ENCODE assay signal across 12 cellular contexts in genomic region chr2:95388878-95389255, GRCh38. TPM values are rescaled to one million over a fixed set of nuclear protein-coding genes. Genes with fewer than 3 reads are reported as not detected.
DNase-seq lines count a peak whose midpoint lies in the region; ATAC-seq and TF ChIP-seq lines count a peak whose summit lies in the region.
"Had no signal": no experiment of that assay in that cellular context is flagged by ENCODE, and none has a peak within 500 bp of the region (broad histone marks: within the 10 kb centered on the region; RNA-seq: fewer than 3 reads in every experiment).

No MANE protein-coding gene starts in this region.

- H2BK5ac ChIP-seq in H9 (ENCODE audit: insufficient read length, low read length), result no peak overlapping the region

- WGBS in H9 (ENCODE audit: extremely low coverage, insufficient read length, low lambda C conversion rate), result no CpG with 5 or more reads among the region's 16 CpGs

- no peaks in the 10 kb centered on the region for H3K36me3 Mint-ChIP-seq in H9 (ENCODE audit: insufficient read depth in 1 of 3, low read depth in 3 of 3)

- H3K4ac ChIP-seq in H9 (ENCODE audit: low read depth, low read length), result no peak overlapping the region

- no peak overlapping the region for H4K91ac ChIP-seq in H9 (ENCODE audit: insufficient read length, low read depth, low read length)

- peaks cover 33% of the 10 kb centered on the region for H3K27me3 Mint-ChIP-seq in H9 (ENCODE audit: low read depth)

- intact Hi-C loops in Panc1 (cut with micrococcal nuclease; ENCODE audit: unreplicated experiment), result no loop called here

- no peak overlapping the region for H3K27ac Mint-ChIP-seq in H9

- no peak overlapping the region for H2AK5ac ChIP-seq in H9 (ENCODE audit: insufficient read length, low read length)

- POLR2A ChIA-PET in Panc1 (lab: Charles Lee), result no interaction called here

- no peaks in the 10 kb centered on the region for H3K9me3 Mint-ChIP-seq in H9

- peaks cover 2 to 6% of the 10 kb centered on the region in 2 experiments; a peak in 2 of 4 replicates for H3K4me1 Mint-ChIP-seq in H9

- H2BK120ac ChIP-seq in H9 (ENCODE audit: low read depth, low read length, poor library complexity, severe bottlenecking), result no peak overlapping the region

- BruUV-seq in Panc1 (replicated peaks; lab: Mats Ljungman, UMichigan), result no TSS peak

- H3K4me2 ChIP-seq in H9 (ENCODE audit: insufficient read depth, insufficient read length, low read length), result no peak overlapping the region

- no peaks in the 10 kb centered on the region for H3K79me1 ChIP-seq in H9 (ENCODE audit: insufficient read depth, low read depth, low read length, poor library complexity, severe bottlenecking)

- no peak overlapping the region for H3K56ac ChIP-seq in H9 (ENCODE audit: insufficient read length, low read depth, low read length)

- in situ Hi-C loops in GM13977 (cut with MboI; ENCODE audit: low pct_unique_long_range_greater_than_20kb, low sequenced_read_pairs, unreplicated experiment), result no loop called here
- in situ Hi-C loops in Panc1 (cut with HindIII; ENCODE audit: low pct_unique_long_range_greater_than_20kb, low sequenced_read_pairs), result no loop called here

- H3K4me1 ChIP-seq in H9 (ENCODE audit: insufficient read depth, low read length) (no peaks in the 10 kb centered on the region), Panc1 (ENCODE audit: control insufficient read depth, insufficient read depth, low read length) (no peaks in the 10 kb centered on the region), foreskin keratinocyte (no peaks in the 10 kb centered on the region)
- H3K4me1 ChIP-seq: adrenal gland, BE2C, SJCRH30 had no signal

- no peak overlapping the region for H2BK20ac ChIP-seq in H9 (ENCODE audit: low read depth, low read length, poor library complexity, severe bottlenecking)

- no peak overlapping the region for H4K5ac ChIP-seq in H9 (ENCODE audit: insufficient read length, low read depth, low read length)

- H3K23ac ChIP-seq in H9 (ENCODE audit: insufficient read length, low read depth, low read length), result no peak overlapping the region

- peak; percentile 59 for ATAC-seq in Panc1
- peak; percentile 9 for ATAC-seq in foreskin keratinocyte

- DNase-seq in GM13977 (ENCODE audit: low spot score) (no peak), H9 (no peak), Panc1 (ENCODE audit: low read depth, low spot score) (no peak), foreskin keratinocyte (no peak), SHP77 treated with DMSO at 0.1 percent for 48 hours (lab: John Stamatoyannopoulos, UW) (no peak), WERI-Rb-1 (no peak), DMS114 treated with DMSO at 0.1 percent for 48 hours (lab: John Stamatoyannopoulos, UW; ENCODE audit: unreplicated experiment) (no peak), iPS-NIHi11 (ENCODE audit: low spot score) (no peak)
- DNase-seq: cerebellar nuclear complex had no signal

- H3K9ac ChIP-seq in H9 (ENCODE audit: extremely low read depth, insufficient read length, low read length), result no peak overlapping the region

- peak overlapping the region in 1 of 2 experiments; percentile 14; a peak in 1 of 4 replicates for H3K4me3 ChIP-seq in Panc1 (ENCODE audit: low read depth in 2 of 2, low read length in 2 of 2)
- H3K4me3 ChIP-seq in WERI-Rb-1 (ENCODE audit: low read depth, low read length), result no peak overlapping the region
- H3K4me3 ChIP-seq: adrenal gland, SJCRH30 had no signal

- H2AFZ ChIP-seq in H9 (ENCODE audit: low read length), result no peak overlapping the region

- TF ChIP-seq CTCF in GM13977 (IDR thresholded peaks at IDR 0.05; ENCODE audit: extremely low read depth, insufficient read depth, missing control alignments) (peak; percentile 6), H9 (conservative IDR thresholded peaks at IDR 0.05) (no peak), Panc1 (IDR thresholded peaks at IDR 0.05) (no peak), foreskin keratinocyte (conservative IDR thresholded peaks at IDR 0.05) (no peak), WERI-Rb-1 (IDR thresholded peaks at IDR 0.05; ENCODE audit: low read depth, low read length) (no peak)

- H3K4me3 Mint-ChIP-seq in H9, result no peak overlapping the region

- no peak overlapping the region for H2BK12ac ChIP-seq in H9 (ENCODE audit: insufficient read length, low read depth, low read length)

- no peaks in the 10 kb centered on the region for H3K36me3 ChIP-seq in Panc1 (ENCODE audit: control insufficient read depth, insufficient read depth, low read length)
- H3K36me3 ChIP-seq in WERI-Rb-1, result no peaks in the 10 kb centered on the region
- H3K36me3 ChIP-seq: adrenal gland, BE2C, SJCRH30 had no signal

- H3K14ac ChIP-seq in H9 (ENCODE audit: insufficient read depth, low read length), result peak overlapping the region; percentile 66; the same call in 1 of the 2 replicates

- no peak overlapping the region for H3K18ac ChIP-seq in H9 (ENCODE audit: insufficient read length, low read depth, low read length)

- CTCF ChIA-PET in Panc1 (lab: Charles Lee), result interaction anchor here (0.6 to 1.5 kb wide), 5 partner anchors 12 to 398 kb away, joined by 3 to 4 read pairs (median 3); no protein-coding TSS in a partner anchor

- H3K79me2 ChIP-seq in H9 (ENCODE audit: insufficient read depth, low read length), result no peaks in the 10 kb centered on the region

- H3K27ac ChIP-seq in H9 (ENCODE audit: insufficient read length, low read depth, low read length), result no peak overlapping the region
- no peak overlapping the region for H3K27ac ChIP-seq in Panc1 (ENCODE audit: low read length)
- H3K27ac ChIP-seq in foreskin keratinocyte, result no peak overlapping the region
- no peak overlapping the region for H3K27ac ChIP-seq in WERI-Rb-1
- H3K27ac ChIP-seq: adrenal gland, SJCRH30 had no signal

- no peaks in the 10 kb centered on the region for H3K9me3 ChIP-seq in H9 (ENCODE audit: control insufficient read depth, low read depth, low read length)
- no peaks in the 10 kb centered on the region for H3K9me3 ChIP-seq in Panc1 (ENCODE audit: control insufficient read depth, insufficient read depth, low read depth, low read length)
- H3K9me3 ChIP-seq in WERI-Rb-1 (ENCODE audit: severe bottlenecking), result no peaks in the 10 kb centered on the region
- H3K9me3 ChIP-seq: adrenal gland, BE2C, SJCRH30 had no signal

- H2BK15ac ChIP-seq in H9 (ENCODE audit: low read depth, low read length), result no peak overlapping the region

- H3K27me3 ChIP-seq in H9 (ENCODE audit: insufficient read depth, low read length) (no peaks in the 10 kb centered on the region), Panc1 (ENCODE audit: control insufficient read depth, insufficient read depth, low read length) (no peaks in the 10 kb centered on the region), foreskin keratinocyte (no peaks in the 10 kb centered on the region), WERI-Rb-1 (ENCODE audit: insufficient read depth, low read depth, severe bottlenecking) (no peaks in the 10 kb centered on the region)
- H3K27me3 ChIP-seq: adrenal gland, BE2C had no signal

- no peaks in the 10 kb centered on the region for H3K23me2 ChIP-seq in H9 (ENCODE audit: insufficient read length, low read depth, low read length, poor library complexity, severe bottlenecking)

- no peaks in the 10 kb centered on the region for H4K20me1 ChIP-seq in H9 (ENCODE audit: control insufficient read depth, insufficient read depth, insufficient read length)

- H3T11ph ChIP-seq in H9 (ENCODE audit: low read length), result no peak overlapping the region

- no peak overlapping the region for H4K8ac ChIP-seq in H9 (replicated peaks; ENCODE audit: insufficient read length, low read depth, low read length)

RNA-seq across cellular contexts. Expression of gene FAHD2A, which starts 13.6 kb away (rescaled TPM):
- total RNA-seq in H9 (2021) (36.9 and 39.8 TPM in 2 replicates), Panc1 (2021; ENCODE audit: unreplicated experiment) (17.2 TPM), foreskin keratinocyte (41.1 and 45.3 TPM in 2 replicates)
- 13.1 TPM for polyA plus RNA-seq in Panc1 (2012; ENCODE audit: insufficient read length)
- polyA plus RNA-seq in foreskin keratinocyte, result 49.2 and 52.3 TPM in 2 replicates
